Comparison of ENCODE assay signal across 1 cellular context in the genomic region with DNA sequence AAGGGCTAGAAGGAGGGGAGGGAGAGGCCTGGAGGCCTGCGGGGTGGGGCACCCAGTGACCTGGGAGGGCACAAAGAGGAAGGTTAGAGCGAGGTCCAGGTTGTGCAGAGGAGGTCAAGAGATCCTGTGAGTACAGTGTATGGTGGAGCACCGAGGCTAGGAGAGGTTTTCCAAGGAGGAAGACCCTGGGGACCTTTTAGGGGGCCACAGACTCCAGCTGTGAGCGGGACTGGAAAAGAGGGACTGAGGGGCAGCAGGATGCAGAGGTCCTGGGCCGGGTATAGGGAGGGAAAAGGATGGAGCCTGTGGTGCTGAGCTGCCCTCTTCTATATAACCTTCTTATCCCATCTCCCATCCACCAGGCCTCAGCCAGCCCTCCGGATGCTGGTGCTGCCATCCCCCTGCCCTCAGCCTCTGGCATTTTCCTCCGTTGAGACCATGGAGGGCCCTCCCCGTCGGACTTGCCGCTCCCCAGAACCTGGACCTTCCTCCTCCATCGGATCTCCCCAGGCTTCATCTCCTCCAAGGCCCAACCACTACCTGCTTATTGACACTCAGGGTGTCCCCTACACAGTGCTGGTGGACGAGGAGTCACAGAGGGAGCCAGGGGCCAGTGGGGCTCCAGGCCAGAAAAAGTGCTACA.
TF ChIP-seq lines count a peak whose summit lies in the region.

No MANE protein-coding gene starts in this region.

TF ChIP-seq in H1, 55 proteins besides CTCF, POLR2A, EP300 and RAD21:
- TF ChIP-seq, protein P1, sequence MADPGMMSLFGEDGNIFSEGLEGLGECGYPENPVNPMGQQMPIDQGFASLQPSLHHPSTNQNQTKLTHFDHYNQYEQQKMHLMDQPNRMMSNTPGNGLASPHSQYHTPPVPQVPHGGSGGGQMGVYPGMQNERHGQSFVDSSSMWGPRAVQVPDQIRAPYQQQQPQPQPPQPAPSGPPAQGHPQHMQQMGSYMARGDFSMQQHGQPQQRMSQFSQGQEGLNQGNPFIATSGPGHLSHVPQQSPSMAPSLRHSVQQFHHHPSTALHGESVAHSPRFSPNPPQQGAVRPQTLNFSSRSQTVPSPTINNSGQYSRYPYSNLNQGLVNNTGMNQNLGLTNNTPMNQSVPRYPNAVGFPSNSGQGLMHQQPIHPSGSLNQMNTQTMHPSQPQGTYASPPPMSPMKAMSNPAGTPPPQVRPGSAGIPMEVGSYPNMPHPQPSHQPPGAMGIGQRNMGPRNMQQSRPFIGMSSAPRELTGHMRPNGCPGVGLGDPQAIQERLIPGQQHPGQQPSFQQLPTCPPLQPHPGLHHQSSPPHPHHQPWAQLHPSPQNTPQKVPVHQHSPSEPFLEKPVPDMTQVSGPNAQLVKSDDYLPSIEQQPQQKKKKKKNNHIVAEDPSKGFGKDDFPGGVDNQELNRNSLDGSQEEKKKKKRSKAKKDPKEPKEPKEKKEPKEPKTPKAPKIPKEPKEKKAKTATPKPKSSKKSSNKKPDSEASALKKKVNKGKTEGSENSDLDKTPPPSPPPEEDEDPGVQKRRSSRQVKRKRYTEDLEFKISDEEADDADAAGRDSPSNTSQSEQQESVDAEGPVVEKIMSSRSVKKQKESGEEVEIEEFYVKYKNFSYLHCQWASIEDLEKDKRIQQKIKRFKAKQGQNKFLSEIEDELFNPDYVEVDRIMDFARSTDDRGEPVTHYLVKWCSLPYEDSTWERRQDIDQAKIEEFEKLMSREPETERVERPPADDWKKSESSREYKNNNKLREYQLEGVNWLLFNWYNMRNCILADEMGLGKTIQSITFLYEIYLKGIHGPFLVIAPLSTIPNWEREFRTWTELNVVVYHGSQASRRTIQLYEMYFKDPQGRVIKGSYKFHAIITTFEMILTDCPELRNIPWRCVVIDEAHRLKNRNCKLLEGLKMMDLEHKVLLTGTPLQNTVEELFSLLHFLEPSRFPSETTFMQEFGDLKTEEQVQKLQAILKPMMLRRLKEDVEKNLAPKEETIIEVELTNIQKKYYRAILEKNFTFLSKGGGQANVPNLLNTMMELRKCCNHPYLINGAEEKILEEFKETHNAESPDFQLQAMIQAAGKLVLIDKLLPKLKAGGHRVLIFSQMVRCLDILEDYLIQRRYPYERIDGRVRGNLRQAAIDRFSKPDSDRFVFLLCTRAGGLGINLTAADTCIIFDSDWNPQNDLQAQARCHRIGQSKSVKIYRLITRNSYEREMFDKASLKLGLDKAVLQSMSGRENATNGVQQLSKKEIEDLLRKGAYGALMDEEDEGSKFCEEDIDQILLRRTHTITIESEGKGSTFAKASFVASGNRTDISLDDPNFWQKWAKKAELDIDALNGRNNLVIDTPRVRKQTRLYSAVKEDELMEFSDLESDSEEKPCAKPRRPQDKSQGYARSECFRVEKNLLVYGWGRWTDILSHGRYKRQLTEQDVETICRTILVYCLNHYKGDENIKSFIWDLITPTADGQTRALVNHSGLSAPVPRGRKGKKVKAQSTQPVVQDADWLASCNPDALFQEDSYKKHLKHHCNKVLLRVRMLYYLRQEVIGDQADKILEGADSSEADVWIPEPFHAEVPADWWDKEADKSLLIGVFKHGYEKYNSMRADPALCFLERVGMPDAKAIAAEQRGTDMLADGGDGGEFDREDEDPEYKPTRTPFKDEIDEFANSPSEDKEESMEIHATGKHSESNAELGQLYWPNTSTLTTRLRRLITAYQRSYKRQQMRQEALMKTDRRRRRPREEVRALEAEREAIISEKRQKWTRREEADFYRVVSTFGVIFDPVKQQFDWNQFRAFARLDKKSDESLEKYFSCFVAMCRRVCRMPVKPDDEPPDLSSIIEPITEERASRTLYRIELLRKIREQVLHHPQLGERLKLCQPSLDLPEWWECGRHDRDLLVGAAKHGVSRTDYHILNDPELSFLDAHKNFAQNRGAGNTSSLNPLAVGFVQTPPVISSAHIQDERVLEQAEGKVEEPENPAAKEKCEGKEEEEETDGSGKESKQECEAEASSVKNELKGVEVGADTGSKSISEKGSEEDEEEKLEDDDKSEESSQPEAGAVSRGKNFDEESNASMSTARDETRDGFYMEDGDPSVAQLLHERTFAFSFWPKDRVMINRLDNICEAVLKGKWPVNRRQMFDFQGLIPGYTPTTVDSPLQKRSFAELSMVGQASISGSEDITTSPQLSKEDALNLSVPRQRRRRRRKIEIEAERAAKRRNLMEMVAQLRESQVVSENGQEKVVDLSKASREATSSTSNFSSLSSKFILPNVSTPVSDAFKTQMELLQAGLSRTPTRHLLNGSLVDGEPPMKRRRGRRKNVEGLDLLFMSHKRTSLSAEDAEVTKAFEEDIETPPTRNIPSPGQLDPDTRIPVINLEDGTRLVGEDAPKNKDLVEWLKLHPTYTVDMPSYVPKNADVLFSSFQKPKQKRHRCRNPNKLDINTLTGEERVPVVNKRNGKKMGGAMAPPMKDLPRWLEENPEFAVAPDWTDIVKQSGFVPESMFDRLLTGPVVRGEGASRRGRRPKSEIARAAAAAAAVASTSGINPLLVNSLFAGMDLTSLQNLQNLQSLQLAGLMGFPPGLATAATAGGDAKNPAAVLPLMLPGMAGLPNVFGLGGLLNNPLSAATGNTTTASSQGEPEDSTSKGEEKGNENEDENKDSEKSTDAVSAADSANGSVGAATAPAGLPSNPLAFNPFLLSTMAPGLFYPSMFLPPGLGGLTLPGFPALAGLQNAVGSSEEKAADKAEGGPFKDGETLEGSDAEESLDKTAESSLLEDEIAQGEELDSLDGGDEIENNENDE (IDR thresholded peaks at IDR 0.05; ENCODE audit: insufficient replicate concordance, low read length), result no peak
- no peak for TF ChIP-seq JUND (IDR thresholded peaks at IDR 0.05; ENCODE audit: low read length)
- no peak for TF ChIP-seq RFX5 (IDR thresholded peaks at IDR 0.05; ENCODE audit: borderline replicate concordance, low read depth, low read length)
- TF ChIP-seq HDAC2 (IDR thresholded peaks at IDR 0.05; ENCODE audit: borderline replicate concordance in 1 of 2, low read depth in 2 of 2, low read length in 2 of 2), result no peak
